ENCODE assay signal across 8 cellular contexts in genomic region chr22:31289335-31289734, GRCh38. TPM values are rescaled to one million over a fixed set of nuclear protein-coding genes. Genes with fewer than 3 reads are reported as not detected.
DNase-seq lines count a peak whose midpoint lies in the region; TF ChIP-seq lines count a peak whose summit lies in the region.

No MANE protein-coding gene starts in this region.

- POLR2A ChIA-PET in activated CD4-positive, alpha-beta T cell treated with anti-CD3 and anti-CD28 coated beads, Interleukin-2, amount 10 ng/mL, durations not matched to agents 7 days and 5 days (lab: Charles Lee) = interaction anchor here (0.9 kb wide), 1 partner anchor 56 kb away, joined by 4 read pairs; no protein-coding TSS in a partner anchor
- POLR2A ChIA-PET in RWPE1 (lab: Yijun Ruan, JAX; ENCODE audit: low non-redundant PET) = no interaction called here

- no peaks in the 10 kb centered on the region for H3K27me3 Mint-ChIP-seq in activated CD4-positive, alpha-beta T cell treated with anti-CD3 and anti-CD28 coated beads, Interleukin-2, amount 10 ng/mL, durations not matched to agents 7 days and 5 days
- H3K27me3 Mint-ChIP-seq in immature natural killer cell (ENCODE audit: low read depth in 3 of 3) = peaks cover 14 to 40% (median 19%) of the 10 kb centered on the region in 3 donors

- peak overlapping the region; percentile 99 for H3K27ac Mint-ChIP-seq in activated CD4-positive, alpha-beta T cell treated with anti-CD3 and anti-CD28 coated beads, Interleukin-2, amount 10 ng/mL, durations not matched to agents 7 days and 5 days
- peak overlapping the region; percentile 99 to 100 (median 99) for H3K27ac Mint-ChIP-seq in immature natural killer cell

- TF ChIP-seq CTCF in RWPE1 (conservative IDR thresholded peaks at IDR 0.05; ENCODE audit: low read depth) = no peak

- peaks cover 72% of the 10 kb centered on the region for H3K4me1 Mint-ChIP-seq in activated CD4-positive, alpha-beta T cell treated with anti-CD3 and anti-CD28 coated beads, Interleukin-2, amount 10 ng/mL, durations not matched to agents 7 days and 5 days
- H3K4me1 Mint-ChIP-seq in immature natural killer cell = peaks cover 72 to 74% of the 10 kb centered on the region in 2 donors

- H3K9me3 Mint-ChIP-seq in activated CD4-positive, alpha-beta T cell treated with anti-CD3 and anti-CD28 coated beads, Interleukin-2, amount 10 ng/mL, durations not matched to agents 7 days and 5 days = no peaks in the 10 kb centered on the region
- no peaks in the 10 kb centered on the region for H3K9me3 Mint-ChIP-seq in immature natural killer cell

- H3K27ac ChIP-seq in RWPE1 = peak overlapping the region; percentile 85
- H3K27ac ChIP-seq in temporal lobe (ENCODE audit: low read depth, low read length) = peak overlapping the region; percentile 100

- H3K36me3 Mint-ChIP-seq in activated CD4-positive, alpha-beta T cell treated with anti-CD3 and anti-CD28 coated beads, Interleukin-2, amount 10 ng/mL, durations not matched to agents 7 days and 5 days (ENCODE audit: low read depth) = peaks cover 65% of the 10 kb centered on the region
- peaks cover 3 to 28% (median 15%) of the 10 kb centered on the region in 3 donors for H3K36me3 Mint-ChIP-seq in immature natural killer cell

- no peak for DNase-seq in activated CD4-positive, alpha-beta T cell treated with anti-CD3 and anti-CD28 coated beads, Interleukin-2, amount 10 ng/mL, durations not matched to agents 7 days and 5 days
- DNase-seq in activated CD4-positive, alpha-beta T cell treated with anti-CD3 and anti-CD28 coated beads, Interleukin-2, amount 50 U/mL, for 4 hours = no peak
- DNase-seq in RWPE1 (ENCODE audit: low spot score) (no peak), immature natural killer cell (no peak), COLO829 (ENCODE audit: low spot score) (no peak), NOMO-1 treated with DMSO at 0.1 percent for 48 hours (lab: John Stamatoyannopoulos, UW; ENCODE audit: unreplicated experiment) (no peak), NCI-H2227 treated with DMSO at 0.1 percent for 48 hours (lab: John Stamatoyannopoulos, UW) (no peak)

- CTCF ChIA-PET in activated CD4-positive, alpha-beta T cell treated with anti-CD3 and anti-CD28 coated beads, Interleukin-2, amount 10 ng/mL, durations not matched to agents 7 days and 5 days (lab: Charles Lee) = interaction anchor here (0.6 to 2.4 kb wide), 5 partner anchors 12 to 178 kb away, joined by 3 to 7 read pairs (median 4); no protein-coding TSS in a partner anchor
- CTCF ChIA-PET in RWPE1 (lab: Yijun Ruan, JAX) = no interaction called here

- H3K4me3 Mint-ChIP-seq in activated CD4-positive, alpha-beta T cell treated with anti-CD3 and anti-CD28 coated beads, Interleukin-2, amount 10 ng/mL, durations not matched to agents 7 days and 5 days = peak overlapping the region; percentile 99
- H3K4me3 Mint-ChIP-seq in immature natural killer cell = peak overlapping the region; percentile 96 to 98 (median 98)

RNA-seq across cellular contexts. Expression of gene PIK3IP1, which starts 3.0 kb away (rescaled TPM):
- total RNA-seq in activated CD4-positive, alpha-beta T cell treated with anti-CD3 and anti-CD28 coated beads, Interleukin-2, amount 10 ng/mL, durations not matched to agents 7 days and 5 days = 10 to 100 TPM; 56.0 to 63.0 TPM
- polyA plus RNA-seq in immature natural killer cell = 100 to 1,000 TPM in 1 of 3 donors, 10 to 100 TPM in 2; 88.2 to 136 (median 98.1) TPM
- 17.5 TPM for total RNA-seq in temporal lobe

RNA-seq across cellular contexts. Expression of gene PATZ1, which starts 56.8 kb away (rescaled TPM):
- total RNA-seq in activated CD4-positive, alpha-beta T cell treated with anti-CD3 and anti-CD28 coated beads, Interleukin-2, amount 10 ng/mL, durations not matched to agents 7 days and 5 days = 10 to 100 TPM; 31.6 to 32.7 TPM
- 1 to 10 TPM; 4.5 to 9.1 (median 5.3) TPM for polyA plus RNA-seq in immature natural killer cell
- total RNA-seq in temporal lobe = 27.5 TPM
